25 cellular contexts compared by ENCODE assay signal in the genomic region with DNA sequence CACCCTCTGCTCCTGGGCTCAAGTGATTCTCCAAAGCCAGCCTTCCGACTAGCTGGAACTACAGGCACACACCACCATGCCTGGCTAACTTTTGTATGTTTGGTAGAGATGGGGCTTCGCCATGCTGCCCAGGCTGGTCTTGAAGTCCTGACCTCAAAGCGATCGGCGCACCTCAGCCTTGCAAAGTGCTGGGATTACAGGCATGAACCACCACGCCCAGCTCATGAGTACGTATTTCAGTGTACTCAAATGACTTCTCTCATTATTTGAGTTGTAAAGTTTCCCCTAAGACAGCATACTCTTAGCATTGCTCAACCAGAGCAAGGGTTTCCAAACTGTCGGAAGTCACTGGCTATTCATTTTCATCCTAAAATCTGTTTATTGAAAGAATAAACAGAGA.
"Had no signal": no experiment of that assay in that cellular context is flagged by ENCODE, and none has a peak within 500 bp of the region (broad histone marks: within the 10 kb centered on the region; RNA-seq: fewer than 3 reads in every experiment).

No MANE protein-coding gene starts in this region.

- H3K27me3 Mint-ChIP-seq: activated CD4-positive, alpha-beta memory T cell treated with anti-CD3 and anti-CD28 coated beads for 36 hours; activated CD4-positive, alpha-beta T cell treated with anti-CD3 and anti-CD28 coated beads, Interleukin-2, amount 10 ng/mL, durations not matched to agents 7 days and 5 days; activated naive CD8-positive, alpha-beta T cell treated with anti-CD3 and anti-CD28 coated beads, Interleukin-2, amount 50 U/mL, for 24 hours had no signal

- H3K27ac Mint-ChIP-seq: activated CD4-positive, alpha-beta memory T cell treated with anti-CD3 and anti-CD28 coated beads for 36 hours; activated CD4-positive, alpha-beta T cell treated with anti-CD3 and anti-CD28 coated beads, Interleukin-2, amount 10 ng/mL, durations not matched to agents 7 days and 5 days; activated naive CD4-positive, alpha-beta T cell treated with anti-CD3 and anti-CD28 coated beads, Interleukin-2, amount 50 U/mL, for 72 hours; activated naive CD8-positive, alpha-beta T cell treated with anti-CD3 and anti-CD28 coated beads, Interleukin-2, amount 50 U/mL, for 24 hours; T-helper 1 cell treated with Interleukin-12 subunit alpha and Interleukin-12 subunit beta and Interleukin-4 antibody, amounts not matched to agents 30 μg/mL and 1 μg/mL, for 36 hours; WTC11 had no signal

- H3K4me3 ChIP-seq: ascending aorta, body of pancreas had no signal

- H3K4me1 ChIP-seq: ascending aorta had no signal

- H3K27me3 ChIP-seq: ascending aorta, body of pancreas had no signal

- H3K27ac ChIP-seq: ascending aorta had no signal

- H3K9me3 ChIP-seq: ascending aorta, body of pancreas had no signal

- H3K9me3 Mint-ChIP-seq: activated CD4-positive, alpha-beta memory T cell treated with anti-CD3 and anti-CD28 coated beads for 36 hours; activated CD4-positive, alpha-beta T cell treated with anti-CD3 and anti-CD28 coated beads, Interleukin-2, amount 10 ng/mL, durations not matched to agents 7 days and 5 days; activated naive CD4-positive, alpha-beta T cell treated with anti-CD3 and anti-CD28 coated beads, Interleukin-2, amount 50 U/mL, for 72 hours; activated naive CD8-positive, alpha-beta T cell treated with anti-CD3 and anti-CD28 coated beads, Interleukin-2, amount 50 U/mL, for 24 hours; activated T-cell treated with anti-CD3 and anti-CD28 coated beads, Interleukin-2, amount 50 U/mL, for 4 hours; T-helper 1 cell treated with Interleukin-12 subunit alpha and Interleukin-12 subunit beta and Interleukin-4 antibody, amounts not matched to agents 30 μg/mL and 1 μg/mL, for 36 hours had no signal

- H3K4me3 Mint-ChIP-seq: activated CD4-positive, alpha-beta memory T cell treated with anti-CD3 and anti-CD28 coated beads for 36 hours; activated CD4-positive, alpha-beta T cell treated with anti-CD3 and anti-CD28 coated beads, Interleukin-2, amount 10 ng/mL, durations not matched to agents 7 days and 5 days; activated naive CD8-positive, alpha-beta T cell treated with anti-CD3 and anti-CD28 coated beads, Interleukin-2, amount 50 U/mL, for 24 hours; activated T-cell treated with anti-CD3 and anti-CD28 coated beads, Interleukin-2, amount 50 U/mL, for 4 hours; T-helper 1 cell treated with Interleukin-12 subunit alpha and Interleukin-12 subunit beta and Interleukin-4 antibody, amounts not matched to agents 30 μg/mL and 1 μg/mL, for 36 hours; WTC11 had no signal

- ATAC-seq: activated naive CD4-positive, alpha-beta T cell treated with anti-CD3 and anti-CD28 coated beads, Interleukin-2, amount 50 U/mL, for 72 hours; activated naive CD8-positive, alpha-beta T cell treated with anti-CD3 and anti-CD28 coated beads, Interleukin-2, amount 50 U/mL, for 24 hours; activated T-cell treated with anti-CD3 and anti-CD28 coated beads, Interleukin-2, amount 50 U/mL, for 4 hours; body of pancreas; PC-3; WTC11 had no signal

- H3K4me1 Mint-ChIP-seq: activated CD4-positive, alpha-beta T cell treated with anti-CD3 and anti-CD28 coated beads, Interleukin-2, amount 10 ng/mL, durations not matched to agents 7 days and 5 days; activated naive CD8-positive, alpha-beta T cell treated with anti-CD3 and anti-CD28 coated beads, Interleukin-2, amount 50 U/mL, for 24 hours had no signal

- H3K36me3 Mint-ChIP-seq: activated naive CD4-positive, alpha-beta T cell treated with anti-CD3 and anti-CD28 coated beads, Interleukin-2, amount 50 U/mL, for 72 hours had no signal

- DNase-seq: activated CD4-positive, alpha-beta memory T cell treated with anti-CD3 and anti-CD28 coated beads for 36 hours; activated CD4-positive, alpha-beta T cell treated with anti-CD3 and anti-CD28 coated beads, Interleukin-2, amount 10 ng/mL, durations not matched to agents 7 days and 5 days; activated CD4-positive, CD25-positive, alpha-beta regulatory T cell treated with anti-CD3 and anti-CD28 coated beads, Interleukin-2, amount 50 U/mL, for 72 hours; activated CD8-positive, alpha-beta memory T cell treated with anti-CD3 and anti-CD28 coated beads for 24 hours; activated effector memory CD4-positive, alpha-beta T cell treated with anti-CD3 and anti-CD28 coated beads, Interleukin-2, amount 50 U/mL, for 16 hours; activated naive CD4-positive, alpha-beta T cell treated with Interleukin-2 at 50 U/mL for 16 hours; activated naive CD8-positive, alpha-beta T cell treated with anti-CD3 and anti-CD28 coated beads, Interleukin-2, amount 50 U/mL, for 24 hours; activated T-cell treated with anti-CD3 and anti-CD28 coated beads, Interleukin-2, amount 50 U/mL, for 4 hours; amniotic stem cell; body of pancreas; Karpas-422; MM.1S; NCI-H1105 treated with DMSO at 0.1 percent for 48 hours; NCI-H1436 treated with DMSO at 0.1 percent for 48 hours; NCI-H187; NCI-H2081 treated with DMSO at 0.1 percent for 48 hours; NCI-H446; NCI-H524; PC-3; SHP77 treated with DMSO at 0.1 percent for 48 hours; T-helper 9 cell had no signal
